ENCODE assay signal across 11 cellular contexts in the genomic region with DNA sequence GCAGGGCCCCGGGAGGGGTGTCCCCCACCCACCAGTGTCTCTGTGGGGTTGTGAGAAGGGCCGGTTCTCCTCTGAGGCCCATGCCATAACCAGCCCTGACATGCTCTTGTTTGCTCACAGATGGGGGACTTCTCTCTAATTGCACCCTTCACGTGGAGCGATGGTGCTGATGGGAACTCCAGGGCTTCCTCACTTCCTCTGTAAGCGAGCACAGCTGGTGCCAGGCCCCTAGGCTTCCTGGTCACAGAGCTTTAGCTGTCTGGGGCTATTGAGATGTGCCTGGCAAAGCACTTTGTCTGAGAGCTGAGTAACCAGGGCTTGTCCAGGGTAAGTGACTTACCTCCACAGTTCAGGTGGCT. TPM values are rescaled to one million over a fixed set of nuclear protein-coding genes. Genes with fewer than 3 reads are reported as not detected.
DNase-seq lines count a peak whose midpoint lies in the region; ATAC-seq and TF ChIP-seq lines count a peak whose summit lies in the region.
"Had no signal": no experiment of that assay in that cellular context is flagged by ENCODE, and none has a peak within 500 bp of the region (broad histone marks: within the 10 kb centered on the region; RNA-seq: fewer than 3 reads in every experiment).

No MANE protein-coding gene starts in this region.

- peaks cover 13% of the 10 kb centered on the region for H3K9me3 Mint-ChIP-seq in activated CD8-positive, alpha-beta memory T cell treated with anti-CD3 and anti-CD28 coated beads, Interleukin-2, amount 10 ng/mL, durations not matched to agents 7 days and 5 days (ENCODE audit: low read depth)

- peaks cover 10 to 29% of the 10 kb centered on the region in 2 donors for H3K9me3 ChIP-seq in right atrium auricular region

- no peaks in the 10 kb centered on the region for H3K36me3 ChIP-seq in right atrium auricular region
- H3K36me3 ChIP-seq: Peyer's patch had no signal

- no peak for ATAC-seq in left cardiac atrium
- ATAC-seq in HG03280 (IDR thresholded peaks at IDR 0.05; ENCODE audit: unreplicated experiment) = peak; percentile 65
- ATAC-seq in activated CD8-positive, alpha-beta memory T cell treated with anti-CD3 and anti-CD28 coated beads, Interleukin-2, amount 10 ng/mL, durations not matched to agents 7 days and 5 days = peak; percentile 23
- ATAC-seq in HG02763 (IDR thresholded peaks at IDR 0.05; ENCODE audit: unreplicated experiment) = no peak
- no peak for ATAC-seq in HG03095 (IDR thresholded peaks at IDR 0.05; ENCODE audit: unreplicated experiment)

- H3K4me1 Mint-ChIP-seq in activated CD8-positive, alpha-beta memory T cell treated with anti-CD3 and anti-CD28 coated beads, Interleukin-2, amount 10 ng/mL, durations not matched to agents 7 days and 5 days = peaks cover 13% of the 10 kb centered on the region

- H3K27me3 Mint-ChIP-seq in activated CD8-positive, alpha-beta memory T cell treated with anti-CD3 and anti-CD28 coated beads, Interleukin-2, amount 10 ng/mL, durations not matched to agents 7 days and 5 days = no peaks in the 10 kb centered on the region
- H3K27me3 Mint-ChIP-seq: IgD-negative memory B cell had no signal

- no peak overlapping the region for H3K27ac ChIP-seq in right atrium auricular region
- H3K27ac ChIP-seq: Peyer's patch had no signal

- no peak overlapping the region for H3K4me3 Mint-ChIP-seq in activated CD8-positive, alpha-beta memory T cell treated with anti-CD3 and anti-CD28 coated beads, Interleukin-2, amount 10 ng/mL, durations not matched to agents 7 days and 5 days
- H3K4me3 Mint-ChIP-seq: IgD-negative memory B cell had no signal

- DNase-seq in right atrium auricular region (ENCODE audit: low spot score) (peak; percentile 50), left cardiac atrium (no peak), NCI-H524 treated with DMSO at 0.1 percent for 48 hours (lab: John Stamatoyannopoulos, UW) (no peak), H4 (ENCODE audit: low spot score) (no peak)
- DNase-seq in activated CD8-positive, alpha-beta memory T cell treated with anti-CD3 and anti-CD28 coated beads, Interleukin-2, amount 10 ng/mL, durations not matched to agents 7 days and 5 days = no peak
- DNase-seq: stimulated activated CD4-positive, alpha-beta T cell treated with anti-CD3 and anti-CD28 coated beads, Interleukin-4, amount 100 ng/mL, for 24 hours had no signal

- H3K36me3 Mint-ChIP-seq in activated CD8-positive, alpha-beta memory T cell treated with anti-CD3 and anti-CD28 coated beads, Interleukin-2, amount 10 ng/mL, durations not matched to agents 7 days and 5 days = peaks cover 20% of the 10 kb centered on the region

- no peak for TF ChIP-seq CTCF in right atrium auricular region (IDR thresholded peaks at IDR 0.05)

- CTCF ChIA-PET in activated CD8-positive, alpha-beta memory T cell treated with anti-CD3 and anti-CD28 coated beads, Interleukin-2, amount 10 ng/mL, durations not matched to agents 7 days and 5 days (lab: Charles Lee) = no interaction called here

- no peak overlapping the region for H3K27ac Mint-ChIP-seq in activated CD8-positive, alpha-beta memory T cell treated with anti-CD3 and anti-CD28 coated beads, Interleukin-2, amount 10 ng/mL, durations not matched to agents 7 days and 5 days
- H3K27ac Mint-ChIP-seq: IgD-negative memory B cell had no signal

- H3K4me3 ChIP-seq in right atrium auricular region = no peak overlapping the region
- H3K4me3 ChIP-seq: Peyer's patch had no signal

- no peaks in the 10 kb centered on the region for H3K27me3 ChIP-seq in right atrium auricular region
- H3K27me3 ChIP-seq: Peyer's patch had no signal

- intact Hi-C loops in left cardiac atrium (cut with DNase I) = no loop called here

- H3K4me1 ChIP-seq in right atrium auricular region = peaks cover 0 to 30% of the 10 kb centered on the region in 2 donors

RNA-seq across cellular contexts. Expression of gene PHF2, which starts 36.4 kb away (rescaled TPM):
- total RNA-seq in right atrium auricular region = 10 to 100 TPM; 24.7 to 29.3 TPM
- 10 to 100 TPM; 25.7 to 27.7 TPM for total RNA-seq in left cardiac atrium
- 10 to 100 TPM; 25.1 to 26.3 TPM for total RNA-seq in activated CD8-positive, alpha-beta memory T cell treated with anti-CD3 and anti-CD28 coated beads, Interleukin-2, amount 10 ng/mL, durations not matched to agents 7 days and 5 days
- 5.8 and 8.2 TPM in 2 replicates for total RNA-seq in H4 (2014; rRNA removed; shearing (Covaris generic))

Comparison
In these comparisons a context has a peak if more than half of its experiments do, and no peak if none do; other contexts are left out.
1. ATAC-seq: peak in HG03280 (single experiment) and activated CD8-positive, alpha-beta memory T cell treated with anti-CD3 and anti-CD28 coated beads, Interleukin-2, amount 10 ng/mL, durations not matched to agents 7 days and 5 days (single experiment); none in left cardiac atrium (0 of 2), HG02763 (single experiment) and HG03095 (single experiment).